8 cellular contexts compared by ENCODE assay signal in genomic region chrX:43958529-43958928, GRCh38. TPM values are rescaled to one million over a fixed set of nuclear protein-coding genes. Genes with fewer than 3 reads are reported as not detected.
A peak's percentile ranks its signal among the peaks of the same experiment; 100 is the strongest.
DNase-seq lines count a peak whose midpoint lies in the region; ATAC-seq and TF ChIP-seq lines count a peak whose summit lies in the region.

No MANE protein-coding gene starts in this region.

- no peak overlapping the region for H3K4me3 Mint-ChIP-seq in activated CD8-positive, alpha-beta T cell treated with anti-CD3 and anti-CD28 coated beads for 36 hours

- in situ Hi-C loops in ACHN (cut with HindIII; ENCODE audit: low pct_ligation_motif_present, low pct_unique_long_range_greater_than_20kb, low sequenced_read_pairs), result no loop called here

- peak; percentile 46 for TF ChIP-seq CTCF in GM10248 (IDR thresholded peaks at IDR 0.05; ENCODE audit: control extremely low read depth, extremely low read depth, low read depth, missing control alignments)
- peak; percentile 63 for TF ChIP-seq CTCF in activated CD8-positive, alpha-beta T cell treated with anti-CD3 and anti-CD28 coated beads for 36 hours (IDR thresholded peaks at IDR 0.05)
- TF ChIP-seq CTCF in prostate gland (IDR thresholded peaks at IDR 0.05), result peak; percentile 12 to 83 (median 66)

- H3K9me3 ChIP-seq in prostate gland, result no peaks in the 10 kb centered on the region

- CTCF ChIA-PET in GM10248 (lab: Yijun Ruan, JAX), result interaction anchor here (1.0 to 2.2 kb wide), 6 partner anchors 12 to 1229 kb away, joined by 3 to 10 read pairs (median 6); partner anchors contain the start of gene NDP
- CTCF ChIA-PET in activated CD8-positive, alpha-beta T cell treated with anti-CD3 and anti-CD28 coated beads for 36 hours (lab: Charles Lee), result interaction anchor here (0.7 to 2.4 kb wide), 17 partner anchors 8 to 379 kb away, joined by 3 to 31 read pairs (median 4); no protein-coding TSS in a partner anchor

- no peak for TF ChIP-seq POLR2A in prostate gland (IDR thresholded peaks at IDR 0.05)

- H3K36me3 Mint-ChIP-seq in activated CD8-positive, alpha-beta T cell treated with anti-CD3 and anti-CD28 coated beads for 36 hours (ENCODE audit: low read depth), result no peaks in the 10 kb centered on the region

- H3K27me3 ChIP-seq in prostate gland (replicated peaks; ENCODE audit: insufficient read depth), result no peaks in the 10 kb centered on the region

- H3K27me3 Mint-ChIP-seq in activated CD8-positive, alpha-beta T cell treated with anti-CD3 and anti-CD28 coated beads for 36 hours, result peaks cover 1% of the 10 kb centered on the region

- no peak overlapping the region for H3K27ac ChIP-seq in prostate gland

- ATAC-seq in HG03196 (IDR thresholded peaks at IDR 0.05; ENCODE audit: unreplicated experiment), result peak; percentile 69
- ATAC-seq in activated CD8-positive, alpha-beta T cell treated with anti-CD3 and anti-CD28 coated beads for 36 hours, result peak; percentile 47

- H3K4me3 ChIP-seq in prostate gland, result no peak overlapping the region

- no peaks in the 10 kb centered on the region for H3K9me3 Mint-ChIP-seq in activated CD8-positive, alpha-beta T cell treated with anti-CD3 and anti-CD28 coated beads for 36 hours

- intact Hi-C loops in activated CD8-positive, alpha-beta T cell treated with anti-CD3 and anti-CD28 coated beads for 36 hours (cut with micrococcal nuclease), result loop anchor here (10.0 kb wide), 1 partner anchor 286 kb away; no protein-coding TSS in a partner anchor
- intact Hi-C loops in prostate gland (cut with DNase I), result loop anchor here (5.0 to 10.0 kb wide), 2 partner anchors 284 to 386 kb away; partner anchors contain the start of gene EFHC2

- no peak overlapping the region for H3K27ac Mint-ChIP-seq in activated CD8-positive, alpha-beta T cell treated with anti-CD3 and anti-CD28 coated beads for 36 hours

- no peaks in the 10 kb centered on the region for H3K4me1 Mint-ChIP-seq in activated CD8-positive, alpha-beta T cell treated with anti-CD3 and anti-CD28 coated beads for 36 hours (ENCODE audit: low read depth)

- POLR2A ChIA-PET in GM10248 (lab: Yijun Ruan, JAX), result interaction anchor here (0.5 kb wide), 1 partner anchor 1295 kb away, joined by 3 read pairs; no protein-coding TSS in a partner anchor
- POLR2A ChIA-PET in activated CD8-positive, alpha-beta T cell treated with anti-CD3 and anti-CD28 coated beads for 36 hours (lab: Charles Lee), result no interaction called here

- H3K4me1 ChIP-seq in prostate gland (replicated peaks), result no peaks in the 10 kb centered on the region

- no peaks in the 10 kb centered on the region for H3K36me3 ChIP-seq in prostate gland

- DNase-seq in ACHN (peak; percentile 65), GM10248 (ENCODE audit: extremely low spot score) (peak; percentile 21), NCI-H446 (lab: John Stamatoyannopoulos, UW) (peak; percentile 82 to 89), glomerular endothelial cell (ENCODE audit: extremely low read depth, low read depth, low spot score) (peak; percentile 77), prostate gland (ENCODE audit: low spot score) (peak; percentile 48)
- peak; percentile 5 for DNase-seq in activated CD8-positive, alpha-beta T cell treated with anti-CD3 and anti-CD28 coated beads for 36 hours
- no peak for DNase-seq in NK-92 treated with Interleukin-12 subunit alpha and Interleukin-12 subunit beta, amount 100 ng/mL, for 24 hours (lab: John Stamatoyannopoulos, UW)

- 2% methylated on average over 6 of the region's 6 CpGs for WGBS in prostate gland

RNA-seq across cellular contexts. Expression of gene NDP, which starts 14.7 kb away (rescaled TPM):
- not detected for total RNA-seq in activated CD8-positive, alpha-beta T cell treated with anti-CD3 and anti-CD28 coated beads for 36 hours
- 0.15 and 0.35 TPM in 2 replicates for total RNA-seq in glomerular endothelial cell
- total RNA-seq in prostate gland, result 1 to 10 TPM; 3.3 to 4.6 TPM
